Comparison of ENCODE assay signal across 7 cellular contexts in genomic region chr19:52336117-52336811, GRCh38. TPM values are rescaled to one million over a fixed set of nuclear protein-coding genes. Genes with fewer than 3 reads are reported as not detected.
A peak's percentile ranks its signal among the peaks of the same experiment; 100 is the strongest.
DNase-seq lines count a peak whose midpoint lies in the region; ATAC-seq and TF ChIP-seq lines count a peak whose summit lies in the region.

ZNF610 (plus strand) TSS chr19:52336243; CDS start chr19:52349173, 12,930 bp downstream.

- DNase-seq in HuH-7 (ENCODE audit: low spot score) (peak; percentile 68), SJCRH30 (peak; percentile 88 to 93), globus pallidus (ENCODE audit: low spot score) (peak; percentile 86), stomach (peak; percentile 88)
- DNase-seq in activated naive CD4-positive, alpha-beta T cell treated with anti-CD3 and anti-CD28 coated beads for 36 hours, result peak; percentile 94

- no peaks in the 10 kb centered on the region for H3K27me3 Mint-ChIP-seq in activated naive CD4-positive, alpha-beta T cell treated with anti-CD3 and anti-CD28 coated beads for 36 hours (ENCODE audit: low read depth)

- H3K36me3 ChIP-seq in SJCRH30 (no peaks in the 10 kb centered on the region), neutrophil (no peaks in the 10 kb centered on the region), stomach (peaks cover 0 to 14% (median 0%) of the 10 kb centered on the region in 4 donors)

- H3K27ac ChIP-seq in SJCRH30 (peak within 1 kb of the TSS; percentile 75), neutrophil (peak within 1 kb of the TSS; percentile 18), stomach (peak within 1 kb of the TSS; percentile 68 to 87 (median 80))

- H3K9me3 ChIP-seq in SJCRH30 (replicated peaks) (peaks cover 7% of the 10 kb centered on the region), neutrophil (peaks cover 47% of the 10 kb centered on the region), stomach (peaks cover 20 to 65% (median 45%) of the 10 kb centered on the region in 4 donors)

- H3K36me3 Mint-ChIP-seq in activated naive CD4-positive, alpha-beta T cell treated with anti-CD3 and anti-CD28 coated beads for 36 hours (ENCODE audit: low read depth), result peaks cover 25% of the 10 kb centered on the region

- H3K4me1 ChIP-seq in SJCRH30, result no peaks in the 10 kb centered on the region
- peaks cover 5 to 8% of the 10 kb centered on the region in 2 experiments for H3K4me1 ChIP-seq in neutrophil (ENCODE audit: control insufficient read depth in 1 of 2, insufficient read depth in 1 of 2, low read depth in 1 of 2, low read length in 1 of 2)
- peaks cover 6 to 18% (median 10%) of the 10 kb centered on the region in 4 donors for H3K4me1 ChIP-seq in stomach

- peaks cover 10% of the 10 kb centered on the region for H3K4me1 Mint-ChIP-seq in activated naive CD4-positive, alpha-beta T cell treated with anti-CD3 and anti-CD28 coated beads for 36 hours (ENCODE audit: low read depth)

- no peak for TF ChIP-seq POLR2A in stomach (IDR thresholded peaks at IDR 0.05)

- intact Hi-C loops in activated naive CD4-positive, alpha-beta T cell treated with anti-CD3 and anti-CD28 coated beads for 36 hours (cut with micrococcal nuclease), result loop anchor here (5.0 kb wide), 1 partner anchor 69 kb away; the partner anchor contains the start of gene ZNF766
- intact Hi-C loops in stomach (cut with DNase I; ENCODE audit: low total_unique reads), result no loop called here

- peak within 1 kb of the TSS; percentile 93 for H3K4me3 Mint-ChIP-seq in activated naive CD4-positive, alpha-beta T cell treated with anti-CD3 and anti-CD28 coated beads for 36 hours

- H3K27me3 ChIP-seq in SJCRH30 (no peaks in the 10 kb centered on the region), neutrophil (peaks cover 8% of the 10 kb centered on the region), stomach (no peaks in the 10 kb centered on the region)

- peak within 1 kb of the TSS; percentile 89 for H3K27ac Mint-ChIP-seq in activated naive CD4-positive, alpha-beta T cell treated with anti-CD3 and anti-CD28 coated beads for 36 hours

- no peak for TF ChIP-seq EP300 in stomach (IDR thresholded peaks at IDR 0.05)

- CTCF ChIA-PET in activated naive CD4-positive, alpha-beta T cell treated with anti-CD3 and anti-CD28 coated beads for 36 hours (lab: Charles Lee), result no interaction called here

- peak; percentile 69 for ATAC-seq in GM18511 (IDR thresholded peaks at IDR 0.05; ENCODE audit: unreplicated experiment)

- no peak for TF ChIP-seq CTCF in neutrophil (IDR thresholded peaks at IDR 0.05)
- TF ChIP-seq CTCF in stomach (IDR thresholded peaks at IDR 0.05), result no peak

- H3K9me3 Mint-ChIP-seq in activated naive CD4-positive, alpha-beta T cell treated with anti-CD3 and anti-CD28 coated beads for 36 hours, result peaks cover 36% of the 10 kb centered on the region

- WGBS in stomach, 5 donors, result 0 to 2% (median 2%) methylated on average over 47 to 57 of the region's 57 CpGs

- H3K4me3 ChIP-seq in SJCRH30, result peak within 1 kb of the TSS; percentile 84
- H3K4me3 ChIP-seq in neutrophil (ENCODE audit: low read depth in 1 of 2, low read length in 1 of 2), result peak within 1 kb of the TSS; percentile 68 to 75
- H3K4me3 ChIP-seq in stomach, result peak within 1 kb of the TSS; percentile 64 to 77 (median 75)

RNA-seq across cellular contexts. Expression of gene ZNF610, which starts in this region (rescaled TPM):
- 4.0 and 4.4 TPM in 2 replicates for total RNA-seq in SJCRH30 (2014; rRNA removed; shearing (Covaris generic))
- total RNA-seq in activated naive CD4-positive, alpha-beta T cell treated with anti-CD3 and anti-CD28 coated beads for 36 hours, result under 1 TPM; 0.64 TPM
- 1 to 10 TPM in 1 of 5 donors, under 1 TPM in 1, not detected in 3; 0.45 to 2.2 TPM for total RNA-seq in stomach
- polyA plus RNA-seq in stomach, result 1 to 10 TPM in 2 of 3 donors, under 1 TPM in 1; 0.93 to 2.6 (median 1.4) TPM

Comparison
In these comparisons a context has a peak if more than half of its experiments do, and no peak if none do; other contexts are left out.
1. Peak in every context shown above with its lines: DNase-seq, ATAC-seq, H3K4me3 ChIP-seq and H3K27ac ChIP-seq.
2. Peak in DNase-seq in activated naive CD4-positive, alpha-beta T cell treated with anti-CD3 and anti-CD28 coated beads for 36 hours; RNA of the gene not detected or under 1 TPM.
3. H3K27ac ChIP-seq: peak in every context shown above with its lines; median percentile 80 in stomach; 75 in SJCRH30; 18 in neutrophil.